Comparison of ENCODE assay signal across 8 cellular contexts in genomic region chr3:142828703-142829304, GRCh38.
DNase-seq lines count a peak whose midpoint lies in the region; ATAC-seq and TF ChIP-seq lines count a peak whose summit lies in the region.

No MANE protein-coding gene starts in this region.

- 28 to 29% methylated on average over 9 of the region's 9 CpGs for WGBS in lower leg skin, 2 donors

- DNase-seq in COLO829 (ENCODE audit: low spot score) (peak; percentile 76), NCI-H446 treated with DMSO at 0.1 percent for 48 hours (lab: John Stamatoyannopoulos, UW) (peak; percentile 35), coronary artery (ENCODE audit: low spot score) (peak; percentile 82), lower leg skin (ENCODE audit: low spot score in 2 of 2) (peak; percentile 79 to 95)
- peak; percentile 68 for DNase-seq in activated CD4-positive, CD25-positive, alpha-beta regulatory T cell treated with anti-CD3 and anti-CD28 coated beads, Interleukin-2, amount 50 U/mL, for 72 hours
- peak; percentile 4 for DNase-seq in stimulated activated CD8-positive, alpha-beta memory T cell treated with anti-CD3 and anti-CD28 coated beads, Interleukin-12 subunit alpha, Interleukin-12 subunit beta, amount 100 ng/mL, for 1 hour (ENCODE audit: low read depth)

- ATAC-seq in GM19452 (IDR thresholded peaks at IDR 0.05; ENCODE audit: unreplicated experiment) (peak; percentile 99), HG03457 (IDR thresholded peaks at IDR 0.05; ENCODE audit: unreplicated experiment) (peak; percentile 95)

- intact Hi-C loops in lower leg skin (cut with DNase I; ENCODE audit: low total_unique reads), result loop anchor here (5.0 kb wide), 1 partner anchor 158 kb away; no protein-coding TSS in a partner anchor

- H3K4me3 ChIP-seq in coronary artery, result no peak overlapping the region
- H3K4me3 ChIP-seq in lower leg skin (ENCODE audit: low read depth, poor library complexity, severe bottlenecking), result no peak overlapping the region

- no peak overlapping the region for H3K27ac ChIP-seq in coronary artery

- TF ChIP-seq CTCF in coronary artery (IDR thresholded peaks at IDR 0.05), result peak; percentile 79
- peak in 1 of 3 donors; percentile 57 for TF ChIP-seq CTCF in lower leg skin (IDR thresholded peaks at IDR 0.05)

- TF ChIP-seq POLR2A in lower leg skin (IDR thresholded peaks at IDR 0.05), result no peak

Comparison
In these comparisons a context has a peak if more than half of its experiments do, and no peak if none do; other contexts are left out.
1. DNase-seq: peak in every context shown above with its lines; median percentile 87 in lower leg skin; 82 in coronary artery; 76 in COLO829; 68 in activated CD4-positive, CD25-positive, alpha-beta regulatory T cell treated with anti-CD3 and anti-CD28 coated beads, Interleukin-2, amount 50 U/mL, for 72 hours; 35 in NCI-H446 treated with DMSO at 0.1 percent for 48 hours; 4 in stimulated activated CD8-positive, alpha-beta memory T cell treated with anti-CD3 and anti-CD28 coated beads, Interleukin-12 subunit alpha, Interleukin-12 subunit beta, amount 100 ng/mL, for 1 hour.